8 cellular contexts compared by ENCODE assay signal in the genomic region with DNA sequence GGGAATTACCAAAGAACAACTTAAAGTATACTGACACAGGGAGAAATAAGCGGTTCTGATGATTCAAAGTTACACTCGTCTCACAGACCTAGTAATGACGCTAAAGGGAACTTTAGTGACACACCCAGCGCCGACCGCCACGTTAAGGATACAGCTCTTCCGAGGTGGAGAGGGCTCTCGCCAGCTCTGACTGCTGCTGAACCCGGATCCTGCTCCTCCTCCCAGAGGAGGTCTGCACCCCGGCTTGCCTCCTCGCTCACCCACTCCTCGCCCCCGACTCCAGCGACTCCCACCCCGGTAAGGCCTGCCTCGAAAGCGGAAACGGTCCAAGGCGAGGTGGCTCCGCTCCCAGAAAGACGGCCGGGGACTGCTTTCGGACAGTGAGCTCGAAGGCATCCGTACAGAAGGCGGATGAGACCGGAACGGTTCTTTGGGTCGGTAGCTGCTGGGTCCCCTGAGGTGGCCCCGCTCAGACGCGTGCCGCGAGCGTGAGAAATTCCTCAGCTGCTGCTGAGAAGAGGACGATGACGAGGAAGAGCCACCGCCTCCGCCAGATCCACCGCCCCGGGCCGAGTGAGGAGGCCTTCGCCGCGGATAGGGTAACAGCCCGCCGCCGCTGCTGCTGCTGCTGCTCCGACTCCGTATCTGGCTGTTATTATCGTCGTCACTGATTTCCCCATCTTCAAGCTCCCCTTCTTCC. TPM values are rescaled to one million over a fixed set of nuclear protein-coding genes. Genes with fewer than 3 reads are reported as not detected.
DNase-seq lines count a peak whose midpoint lies in the region; ATAC-seq lines count a peak whose summit lies in the region.

No MANE protein-coding gene starts in this region.

- peak overlapping the region; percentile 89 for H3K4me3 ChIP-seq in effector memory CD4-positive, alpha-beta T cell (ENCODE audit: insufficient read depth, low read depth, low read length, poor library complexity, severe bottlenecking)
- peak overlapping the region; percentile 77 for H3K4me3 ChIP-seq in mesodermal cell (ENCODE audit: extremely low read depth, insufficient read depth, low read length, poor library complexity, severe bottlenecking)

- H3K27me3 ChIP-seq in effector memory CD4-positive, alpha-beta T cell (replicated peaks; ENCODE audit: control insufficient read depth, insufficient read depth, low read length, poor library complexity, severe bottlenecking), result no peaks in the 10 kb centered on the region

- peak overlapping the region; percentile 94 for H3K27ac ChIP-seq in effector memory CD4-positive, alpha-beta T cell (ENCODE audit: insufficient read depth, low read length, poor library complexity, severe bottlenecking)
- H3K27ac ChIP-seq in mesodermal cell (ENCODE audit: low read depth, low read length, severe bottlenecking), result peak overlapping the region; percentile 97

- ATAC-seq in HG02884 (IDR thresholded peaks at IDR 0.05; ENCODE audit: unreplicated experiment), result peak; percentile 28

- H3K4me1 ChIP-seq in effector memory CD4-positive, alpha-beta T cell (ENCODE audit: control insufficient read depth, insufficient read depth, low read length, poor library complexity, severe bottlenecking), result peaks cover 10% of the 10 kb centered on the region
- H3K4me1 ChIP-seq in mesodermal cell (ENCODE audit: control insufficient read depth, insufficient read depth, low read length, poor library complexity, severe bottlenecking), result no peaks in the 10 kb centered on the region

- H3K36me3 ChIP-seq in effector memory CD4-positive, alpha-beta T cell (ENCODE audit: control insufficient read depth, insufficient read depth, low read length), result peaks cover 12% of the 10 kb centered on the region
- peaks cover 30% of the 10 kb centered on the region for H3K36me3 ChIP-seq in mesodermal cell (ENCODE audit: control insufficient read depth, insufficient read depth, low read length)

- H3K9me3 ChIP-seq in effector memory CD4-positive, alpha-beta T cell (ENCODE audit: control insufficient read depth, low read length), result no peaks in the 10 kb centered on the region
- H3K9me3 ChIP-seq in mesodermal cell (ENCODE audit: control insufficient read depth, low read length), result no peaks in the 10 kb centered on the region

- DNase-seq in NCI-H1417 (lab: John Stamatoyannopoulos, UW) (peak; percentile 35 to 85 (median 71)), NCI-H1417 treated with DMSO at 0.1 percent for 48 hours (lab: John Stamatoyannopoulos, UW) (no peak), NCI-H460 (ENCODE audit: extremely low read depth, low read depth) (peak; percentile 84)
- DNase-seq in activated CD8-positive, alpha-beta memory T cell treated with anti-CD3 and anti-CD28 coated beads for 1 hour (ENCODE audit: extremely low read depth in 1 of 2, low read depth in 1 of 2), result peak; percentile 52 to 59
- peak; percentile 61 to 69 (median 66) for DNase-seq in effector memory CD4-positive, alpha-beta T cell
- peak; percentile 38 for DNase-seq in stimulated activated CD8-positive, alpha-beta memory T cell treated with anti-CD3 and anti-CD28 coated beads, Interleukin-15, amount 100 ng/mL, for 24 hours (ENCODE audit: low read depth)

- WGBS in mesodermal cell (ENCODE audit: insufficient coverage in 2 of 2), 2 experiments, result 0% methylated on average over 48 of the region's 53 CpGs

RNA-seq across cellular contexts. Expression of a gene that starts 0.6 kb away (rescaled TPM):
- total RNA-seq in NCI-H460 (2014; rRNA removed; shearing (Covaris generic)), result 25.9 and 38.4 TPM in 2 replicates
- 54.6 and 81.8 TPM in 2 replicates for polyA plus RNA-seq in NCI-H460 (2014; cell fraction: nucleus; rRNA removed)
- polyA plus RNA-seq in mesodermal cell (2013, experiment 1 of 2), result 31.1 TPM
- 37.2 TPM for polyA plus RNA-seq in mesodermal cell (2013, experiment 2 of 2)

RNA-seq across cellular contexts. Expression of a gene that starts 1.1 kb away (rescaled TPM):
- total RNA-seq in NCI-H460 (2014; rRNA removed; shearing (Covaris generic)), result 9.7 and 11.8 TPM in 2 replicates
- polyA plus RNA-seq in NCI-H460 (2014; cell fraction: nucleus; rRNA removed), result 1.9 and 11.2 TPM in 2 replicates
- polyA plus RNA-seq in mesodermal cell (2013, experiment 1 of 2), result 9.4 TPM
- 13.4 TPM for polyA plus RNA-seq in mesodermal cell (2013, experiment 2 of 2)

RNA-seq across cellular contexts. Expression of a gene that starts 22.9 kb away (rescaled TPM):
- total RNA-seq in NCI-H460 (2014; rRNA removed; shearing (Covaris generic)), result 45.1 and 46.9 TPM in 2 replicates
- polyA plus RNA-seq in NCI-H460 (2014; cell fraction: nucleus; rRNA removed), result 21.3 and 52.0 TPM in 2 replicates
- 14.4 TPM for polyA plus RNA-seq in mesodermal cell (2013, experiment 1 of 2)
- 14.6 TPM for polyA plus RNA-seq in mesodermal cell (2013, experiment 2 of 2)
